Comparison of ENCODE assay signal across 21 cellular contexts in the genomic region with DNA sequence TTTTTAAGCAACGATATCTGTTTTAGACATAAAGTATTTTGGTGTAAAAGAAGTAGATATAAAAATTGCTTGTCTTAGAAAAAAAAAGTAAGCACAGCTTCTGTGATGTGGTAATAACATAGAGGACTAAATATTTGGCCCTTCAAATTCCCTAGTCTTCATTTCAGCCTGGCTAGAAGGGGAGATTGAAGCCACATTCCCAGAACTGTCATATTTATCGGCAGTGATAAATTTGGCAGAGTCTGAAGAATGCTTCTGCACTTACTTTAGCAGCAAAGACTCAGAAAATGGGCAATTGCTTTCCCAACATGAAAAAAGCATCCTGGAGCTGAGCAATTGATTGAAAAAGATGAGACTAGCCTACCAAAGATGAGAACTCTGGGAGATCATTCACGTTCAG.
"Had no signal": no experiment of that assay in that cellular context is flagged by ENCODE, and none has a peak within 500 bp of the region (broad histone marks: within the 10 kb centered on the region; RNA-seq: fewer than 3 reads in every experiment).

No MANE protein-coding gene starts in this region.

- ATAC-seq: gastroesophageal sphincter, left colon, left lobe of liver, lower lobe of right lung had no signal

- DNase-seq: dermis blood vessel endothelial cell; dorsolateral prefrontal cortex; effector CD4-positive, alpha-beta T cell; effector memory CD4-positive, alpha-beta T cell; esophagus squamous epithelium; foreskin fibroblast; foreskin melanocyte; head of caudate nucleus; hippocampal formation; left colon; left ventricle myocardium inferior; lower lobe of right lung; mesenchymal stem cell; midbrain had no signal

- H3K4me1 ChIP-seq: esophagus squamous epithelium, gastroesophageal sphincter, left ventricle myocardium inferior, lower lobe of right lung had no signal

- H3K27ac ChIP-seq: coronary artery, dorsolateral prefrontal cortex, esophagus squamous epithelium, gastroesophageal sphincter, left ventricle myocardium inferior, lower lobe of right lung had no signal

- H3K36me3 ChIP-seq: esophagus squamous epithelium, gastroesophageal sphincter, left ventricle myocardium inferior, lower lobe of right lung had no signal

- FAIRE-seq: colon, endothelial cell of umbilical vein, islet of Langerhans, keratinocyte had no signal

- H3K4me3 ChIP-seq: coronary artery, dorsolateral prefrontal cortex, esophagus squamous epithelium, gastroesophageal sphincter, left ventricle myocardium inferior, lower lobe of right lung had no signal

- H3K9me3 ChIP-seq: esophagus squamous epithelium had no signal

- H3K27me3 ChIP-seq: esophagus squamous epithelium, gastroesophageal sphincter had no signal
